Comparison of ENCODE assay signal across 26 cellular contexts in the genomic region with DNA sequence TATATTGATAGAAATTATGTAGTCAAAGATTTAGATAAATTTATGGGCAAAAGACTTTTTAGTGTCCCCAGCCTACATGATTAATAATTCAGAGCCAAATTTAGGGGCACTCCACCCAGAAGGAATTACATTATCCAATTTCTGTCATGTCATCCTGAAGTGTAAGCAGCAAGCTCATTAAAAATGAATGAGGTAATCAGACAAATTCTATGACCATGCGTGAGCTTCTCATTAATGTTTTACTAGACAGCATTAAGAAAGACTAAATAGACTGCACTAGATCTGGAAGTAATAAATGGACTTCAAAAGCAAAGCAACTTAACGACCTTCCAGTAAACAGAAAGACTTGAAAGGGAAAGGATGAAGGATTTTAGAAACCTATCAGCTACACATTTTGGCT. TPM values are rescaled to one million over a fixed set of nuclear protein-coding genes. Genes with fewer than 3 reads are reported as not detected.
DNase-seq lines count a peak whose midpoint lies in the region; ATAC-seq and TF ChIP-seq lines count a peak whose summit lies in the region.
"Had no signal": no experiment of that assay in that cellular context is flagged by ENCODE, and none has a peak within 500 bp of the region (broad histone marks: within the 10 kb centered on the region; RNA-seq: fewer than 3 reads in every experiment).

No MANE protein-coding gene starts in this region.

- intact Hi-C loops in A673 (cut with micrococcal nuclease; ENCODE audit: unreplicated experiment) (no loop called here), psoas muscle (cut with DNase I) (no loop called here)
- intact Hi-C loops in activated T-helper 2 cell treated with anti-CD3 and anti-CD28 coated beads, Interferon-gamma antibody, Interleukin-2, Interleukin-4, amounts not matched to agents 10 μg/mL and 5 μg/mL and 100 μg/mL, durations not matched to agents 14 hours and 24 hours and 36 hours (cut with micrococcal nuclease) = loop anchor here (2.0 kb wide), 2 partner anchors 38 to 90 kb away; no protein-coding TSS in a partner anchor

- H3K27ac ChIP-seq in A673 (ENCODE audit: low read depth, low read length, poor library complexity, severe bottlenecking) (no peak overlapping the region), psoas muscle (no peak overlapping the region)
- H3K27ac ChIP-seq: brain microvascular endothelial cell, C4-2B, gastroesophageal sphincter, pancreas, right atrium auricular region, testis had no signal

- H3K4me3 Mint-ChIP-seq in activated T-helper 2 cell treated with anti-CD3 and anti-CD28 coated beads, Interferon-gamma antibody, Interleukin-2, Interleukin-4, amounts not matched to agents 10 μg/mL and 5 μg/mL and 100 μg/mL, durations not matched to agents 14 hours and 24 hours and 36 hours (ENCODE audit: low read depth) = no peak overlapping the region
- H3K4me3 Mint-ChIP-seq: stimulated activated naive CD8-positive, alpha-beta T cell treated with anti-CD3 and anti-CD28 coated beads, Interleukin-15, Interleukin-2, amounts not matched to agents 100 ng/mL and 50 ng/mL, for 24 hours; WTC11 had no signal

- H3K9me3 Mint-ChIP-seq in activated T-helper 2 cell treated with anti-CD3 and anti-CD28 coated beads, Interferon-gamma antibody, Interleukin-2, Interleukin-4, amounts not matched to agents 10 μg/mL and 5 μg/mL and 100 μg/mL, durations not matched to agents 14 hours and 24 hours and 36 hours = no peaks in the 10 kb centered on the region
- H3K9me3 Mint-ChIP-seq: activated naive CD4-positive, alpha-beta T cell treated with anti-CD3 and anti-CD28 coated beads, Interleukin-2, amount 50 U/mL, for 72 hours; stimulated activated naive CD8-positive, alpha-beta T cell treated with anti-CD3 and anti-CD28 coated beads, Interleukin-15, Interleukin-2, amounts not matched to agents 100 ng/mL and 50 ng/mL, for 24 hours had no signal

- no peaks in the 10 kb centered on the region for H3K27me3 Mint-ChIP-seq in activated T-helper 2 cell treated with anti-CD3 and anti-CD28 coated beads, Interferon-gamma antibody, Interleukin-2, Interleukin-4, amounts not matched to agents 10 μg/mL and 5 μg/mL and 100 μg/mL, durations not matched to agents 14 hours and 24 hours and 36 hours (ENCODE audit: low read depth)

- H3K4me3 ChIP-seq in A673 (ENCODE audit: low read depth, low read length, poor library complexity, severe bottlenecking) (no peak overlapping the region), psoas muscle (no peak overlapping the region)
- H3K4me3 ChIP-seq: gastroesophageal sphincter, MG63, pancreas, right atrium auricular region, testis had no signal

- H3K36me3 ChIP-seq in A673 (ENCODE audit: insufficient read depth, low read length, poor library complexity, severe bottlenecking) (no peaks in the 10 kb centered on the region), psoas muscle (ENCODE audit: insufficient read depth in 1 of 2, low read depth in 1 of 2) (no peaks in the 10 kb centered on the region)
- H3K36me3 ChIP-seq: brain microvascular endothelial cell, gastroesophageal sphincter, MG63, pancreas, right atrium auricular region had no signal

- TF ChIP-seq CTCF in A673 (conservative IDR thresholded peaks at IDR 0.05; ENCODE audit: low read depth, low read length) (no peak), psoas muscle (IDR thresholded peaks at IDR 0.05) (no peak)

- peaks cover 3% of the 10 kb centered on the region for H3K36me3 Mint-ChIP-seq in activated T-helper 2 cell treated with anti-CD3 and anti-CD28 coated beads, Interferon-gamma antibody, Interleukin-2, Interleukin-4, amounts not matched to agents 10 μg/mL and 5 μg/mL and 100 μg/mL, durations not matched to agents 14 hours and 24 hours and 36 hours (ENCODE audit: low read depth)
- H3K36me3 Mint-ChIP-seq: activated naive CD4-positive, alpha-beta T cell treated with anti-CD3 and anti-CD28 coated beads, Interleukin-2, amount 50 U/mL, for 72 hours; WTC11 had no signal

- CTCF ChIA-PET in A673 (lab: Charles Lee) = no interaction called here

- DNase-seq in A673 (ENCODE audit: low spot score) = peak; percentile 26
- peak; percentile 13 for DNase-seq in COR-L47 (lab: John Stamatoyannopoulos, UW)
- DNase-seq in activated T-helper 2 cell treated with anti-CD3 and anti-CD28 coated beads, Interferon-gamma antibody, Interleukin-2, Interleukin-4, amounts not matched to agents 10 μg/mL and 5 μg/mL and 100 μg/mL, durations not matched to agents 14 hours and 24 hours and 36 hours (ENCODE audit: low spot score) = no peak
- DNase-seq in kidney glomerular epithelial cell (lab: John Stamatoyannopoulos, UW) = peak; percentile 75
- no peak for DNase-seq in NCI-H187 (lab: John Stamatoyannopoulos, UW)
- no peak for DNase-seq in psoas muscle
- no peak for DNase-seq in nucleus accumbens (lab: John Stamatoyannopoulos, UW)
- DNase-seq in NCI-H82 treated with DMSO at 0.1 percent for 48 hours (lab: John Stamatoyannopoulos, UW; ENCODE audit: unreplicated experiment) = no peak
- DNase-seq: amygdala; brain microvascular endothelial cell; hippocampal formation; KG1; MG63; NCI-H2029; NCI-H2227 treated with DMSO at 0.1 percent for 48 hours; NCI-H526 treated with DMSO at 0.1 percent for 48 hours; pancreas; stimulated activated CD4-positive, alpha-beta T cell treated with anti-CD3 and anti-CD28 coated beads, Interleukin-2, amount 100 ng/mL, for 24 hours; SW 1271; testis had no signal

- H3K4me1 ChIP-seq in A673 (ENCODE audit: insufficient read depth, low read length, poor library complexity, severe bottlenecking) (peaks cover 11% of the 10 kb centered on the region), psoas muscle (no peaks in the 10 kb centered on the region)
- H3K4me1 ChIP-seq: gastroesophageal sphincter, pancreas, right atrium auricular region had no signal

- H3K27me3 ChIP-seq in A673 (replicated peaks; ENCODE audit: insufficient read depth, low read depth, low read length, poor library complexity) (no peaks in the 10 kb centered on the region), psoas muscle (ENCODE audit: insufficient read depth in 3 of 3, low read length in 2 of 3) (no peaks in the 10 kb centered on the region)
- H3K27me3 ChIP-seq: brain microvascular endothelial cell, gastroesophageal sphincter, MG63, pancreas, right atrium auricular region, testis had no signal

- WGBS in psoas muscle, 3 donors = 47 to 60% (median 57%) methylated on average over 2 of the region's 2 CpGs

- no peak for ATAC-seq in psoas muscle
- ATAC-seq: gastroesophageal sphincter, pancreas, WTC11 had no signal

- POLR2A ChIA-PET in A673 (lab: Charles Lee; ENCODE audit: low non-redundant PET) = interaction anchor here (0.6 kb wide), 2 partner anchors 13 to 566 kb away, joined by 3 read pairs; no protein-coding TSS in a partner anchor

- BruUV-seq in A673 (replicated peaks; lab: Mats Ljungman, UMichigan) = no TSS peak

- H3K9me3 ChIP-seq in A673 (ENCODE audit: low read depth, low read length, poor library complexity, severe bottlenecking) = no peaks in the 10 kb centered on the region
- H3K9me3 ChIP-seq in psoas muscle = no peaks in the 10 kb centered on the region
- H3K9me3 ChIP-seq: gastroesophageal sphincter, MG63, pancreas, right atrium auricular region, testis had no signal

- H3K4me1 Mint-ChIP-seq in activated T-helper 2 cell treated with anti-CD3 and anti-CD28 coated beads, Interferon-gamma antibody, Interleukin-2, Interleukin-4, amounts not matched to agents 10 μg/mL and 5 μg/mL and 100 μg/mL, durations not matched to agents 14 hours and 24 hours and 36 hours (ENCODE audit: low read depth) = peaks cover 54% of the 10 kb centered on the region

- H3K27ac Mint-ChIP-seq in activated T-helper 2 cell treated with anti-CD3 and anti-CD28 coated beads, Interferon-gamma antibody, Interleukin-2, Interleukin-4, amounts not matched to agents 10 μg/mL and 5 μg/mL and 100 μg/mL, durations not matched to agents 14 hours and 24 hours and 36 hours = peak overlapping the region; percentile 74
- H3K27ac Mint-ChIP-seq: stimulated activated naive CD8-positive, alpha-beta T cell treated with anti-CD3 and anti-CD28 coated beads, Interleukin-15, Interleukin-2, amounts not matched to agents 100 ng/mL and 50 ng/mL, for 24 hours; WTC11 had no signal

RNA-seq across cellular contexts. Expression of gene TRUB1, which starts 22.7 kb away (rescaled TPM):
- total RNA-seq in A673 (2021) = 29.6 and 30.0 TPM in 2 replicates
- total RNA-seq in activated T-helper 2 cell treated with anti-CD3 and anti-CD28 coated beads, Interferon-gamma antibody, Interleukin-2, Interleukin-4, amounts not matched to agents 10 μg/mL and 5 μg/mL and 100 μg/mL, durations not matched to agents 14 hours and 24 hours and 36 hours = 20.3 and 21.4 TPM in 2 replicates
- 1 to 10 TPM; 5.4 to 8.8 (median 8.5) TPM for total RNA-seq in psoas muscle
- polyA plus RNA-seq in psoas muscle = 1 to 10 TPM; 3.3 to 8.9 (median 4.3) TPM

Comparison
In these comparisons a context has a peak if more than half of its experiments do, and no peak if none do; other contexts are left out.
1. DNase-seq: peak in A673 (single experiment), COR-L47 (single experiment) and kidney glomerular epithelial cell (single experiment); none in activated T-helper 2 cell treated with anti-CD3 and anti-CD28 coated beads, Interferon-gamma antibody, Interleukin-2, Interleukin-4, amounts not matched to agents 10 μg/mL and 5 μg/mL and 100 μg/mL, durations not matched to agents 14 hours and 24 hours and 36 hours (single experiment), NCI-H187 (0 of 2), psoas muscle (0 of 2), nucleus accumbens (0 of 56) and NCI-H82 treated with DMSO at 0.1 percent for 48 hours (single experiment).